Comparison of ENCODE assay signal across 20 cellular contexts in the genomic region with DNA sequence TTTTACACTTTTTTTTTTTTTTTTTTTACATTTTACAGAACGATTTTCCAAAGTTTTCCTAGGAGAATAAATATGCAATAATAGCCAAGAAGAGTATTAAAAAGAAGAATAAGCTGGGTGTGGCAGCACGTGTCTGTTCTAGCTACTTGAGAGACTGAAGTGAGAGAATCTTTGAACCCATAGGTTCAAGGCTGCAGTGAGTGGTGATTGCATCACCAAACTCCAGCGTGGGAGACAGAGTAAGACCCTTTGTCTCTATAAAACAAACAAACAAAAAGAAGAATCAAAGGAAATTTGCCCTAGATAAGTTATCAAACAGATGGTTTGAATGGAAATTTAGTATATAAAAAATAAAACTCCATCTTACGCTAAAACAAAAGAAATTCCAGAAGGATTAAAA. TPM values are rescaled to one million over a fixed set of nuclear protein-coding genes. Genes with fewer than 3 reads are reported as not detected.
DNase-seq lines count a peak whose midpoint lies in the region; ATAC-seq lines count a peak whose summit lies in the region.
"Had no signal": no experiment of that assay in that cellular context is flagged by ENCODE, and none has a peak within 500 bp of the region (broad histone marks: within the 10 kb centered on the region; RNA-seq: fewer than 3 reads in every experiment).

No MANE protein-coding gene starts in this region.

- H3K36me3 Mint-ChIP-seq in activated naive CD8-positive, alpha-beta T cell treated with anti-CD3 and anti-CD28 coated beads for 36 hours: peaks cover 27% of the 10 kb centered on the region
- H3K36me3 Mint-ChIP-seq in activated naive CD8-positive, alpha-beta T cell treated with anti-CD3 and anti-CD28 coated beads, Interleukin-2, amount 50 U/mL, for 24 hours (ENCODE audit: low read depth): peaks cover 27% of the 10 kb centered on the region

- no peaks in the 10 kb centered on the region for H3K9me3 Mint-ChIP-seq in activated naive CD8-positive, alpha-beta T cell treated with anti-CD3 and anti-CD28 coated beads for 36 hours
- no peaks in the 10 kb centered on the region for H3K9me3 Mint-ChIP-seq in activated naive CD8-positive, alpha-beta T cell treated with anti-CD3 and anti-CD28 coated beads, Interleukin-2, amount 50 U/mL, for 24 hours
- H3K9me3 Mint-ChIP-seq: IgD-negative memory B cell had no signal

- ATAC-seq in activated naive CD8-positive, alpha-beta T cell treated with anti-CD3 and anti-CD28 coated beads, Interleukin-2, amount 50 U/mL, for 24 hours: no peak
- ATAC-seq in HG03159 (IDR thresholded peaks at IDR 0.05; ENCODE audit: unreplicated experiment): no peak
- ATAC-seq: Right ventricle myocardium inferior had no signal

- H3K4me1 Mint-ChIP-seq in activated naive CD8-positive, alpha-beta T cell treated with anti-CD3 and anti-CD28 coated beads for 36 hours: peaks cover 41% of the 10 kb centered on the region
- H3K4me1 Mint-ChIP-seq in activated naive CD8-positive, alpha-beta T cell treated with anti-CD3 and anti-CD28 coated beads, Interleukin-2, amount 50 U/mL, for 24 hours: peaks cover 31% of the 10 kb centered on the region

- DNase-seq in activated naive CD8-positive, alpha-beta T cell treated with anti-CD3 and anti-CD28 coated beads for 36 hours: no peak
- DNase-seq in activated naive CD8-positive, alpha-beta T cell treated with anti-CD3 and anti-CD28 coated beads, Interleukin-2, amount 50 U/mL, for 24 hours: no peak
- peak; percentile 38 for DNase-seq in dermis blood vessel endothelial cell
- peak; percentile 2 to 8 for DNase-seq in lung microvascular endothelial cell (ENCODE audit: low read depth in 2 of 2)
- no peak for DNase-seq in activated effector memory CD4-positive, alpha-beta T cell treated with Interleukin-2 at 50 U/mL for 16 hours
- DNase-seq in superior temporal gyrus (ENCODE audit: extremely low spot score): no peak
- DNase-seq: Calu3, DND-41, NCI-H1092, NCI-H1417 treated with DMSO at 0.1 percent for 48 hours, NCI-H1694 treated with DMSO at 0.1 percent for 48 hours, NCI-H2081 treated with DMSO at 0.1 percent for 48 hours, NCI-H446, NCI-H524 treated with DMSO at 0.1 percent for 48 hours, NCI-H774, PC-9, SJCRH30 had no signal

- peak overlapping the region; percentile 16 for H3K27ac Mint-ChIP-seq in activated naive CD8-positive, alpha-beta T cell treated with anti-CD3 and anti-CD28 coated beads for 36 hours
- H3K27ac Mint-ChIP-seq in activated naive CD8-positive, alpha-beta T cell treated with anti-CD3 and anti-CD28 coated beads, Interleukin-2, amount 50 U/mL, for 24 hours: no peak overlapping the region

- H3K27me3 Mint-ChIP-seq in activated naive CD8-positive, alpha-beta T cell treated with anti-CD3 and anti-CD28 coated beads for 36 hours: no peaks in the 10 kb centered on the region
- no peaks in the 10 kb centered on the region for H3K27me3 Mint-ChIP-seq in activated naive CD8-positive, alpha-beta T cell treated with anti-CD3 and anti-CD28 coated beads, Interleukin-2, amount 50 U/mL, for 24 hours
- H3K27me3 Mint-ChIP-seq: IgD-negative memory B cell had no signal

- no peak overlapping the region for H3K4me3 Mint-ChIP-seq in activated naive CD8-positive, alpha-beta T cell treated with anti-CD3 and anti-CD28 coated beads for 36 hours
- H3K4me3 Mint-ChIP-seq in activated naive CD8-positive, alpha-beta T cell treated with anti-CD3 and anti-CD28 coated beads, Interleukin-2, amount 50 U/mL, for 24 hours: no peak overlapping the region

RNA-seq across cellular contexts. Expression of gene XRN1, which starts 13.3 kb away (rescaled TPM):
- total RNA-seq in activated naive CD8-positive, alpha-beta T cell treated with anti-CD3 and anti-CD28 coated beads for 36 hours: 10 to 100 TPM; 38.7 to 40.0 TPM
- 37.9 and 49.1 TPM in 2 replicates for total RNA-seq in dermis blood vessel endothelial cell
- total RNA-seq in lung microvascular endothelial cell: 42.5 and 44.2 TPM in 2 replicates

Comparison
In these comparisons a context has a peak if more than half of its experiments do, and no peak if none do; other contexts are left out.
1. DNase-seq: peak in dermis blood vessel endothelial cell (single experiment) and lung microvascular endothelial cell (2 of 2); none in activated naive CD8-positive, alpha-beta T cell treated with anti-CD3 and anti-CD28 coated beads for 36 hours (single experiment), activated naive CD8-positive, alpha-beta T cell treated with anti-CD3 and anti-CD28 coated beads, Interleukin-2, amount 50 U/mL, for 24 hours (single experiment), activated effector memory CD4-positive, alpha-beta T cell treated with Interleukin-2 at 50 U/mL for 16 hours (single experiment) and superior temporal gyrus (single experiment).